12 cellular contexts compared by ENCODE assay signal in genomic region chr7:37181550-37181932, GRCh38.
DNase-seq lines count a peak whose midpoint lies in the region; ATAC-seq, FAIRE-seq and TF ChIP-seq lines count a peak whose summit lies in the region.
"Had no signal": no experiment of that assay in that cellular context is flagged by ENCODE, and none has a peak within 500 bp of the region (broad histone marks: within the 10 kb centered on the region; RNA-seq: fewer than 3 reads in every experiment).

No MANE protein-coding gene starts in this region.

- H3K14ac ChIP-seq in IMR-90 (replicated peaks; ENCODE audit: low read depth, low read length) (no peak overlapping the region), H1 (ENCODE audit: insufficient read length) (no peak overlapping the region)

- H4K8ac ChIP-seq in IMR-90 (ENCODE audit: low read depth in 2 of 2, low read length in 2 of 2) (no peak overlapping the region), H1 (ENCODE audit: extremely low read depth, insufficient read depth, low read length) (no peak overlapping the region)

- H3K4me1 Mint-ChIP-seq in activated CD4-positive, alpha-beta T cell treated with anti-CD3 and anti-CD28 coated beads, Interleukin-2, amount 10 ng/mL, durations not matched to agents 24 days and 14 days = peaks cover 13% of the 10 kb centered on the region

- H3K23ac ChIP-seq in IMR-90 (ENCODE audit: low read depth, low read length) (no peak overlapping the region), H1 (ENCODE audit: insufficient read length) (no peak overlapping the region)

- H3K79me2 ChIP-seq in H1 (ENCODE audit: control insufficient read depth in 1 of 2, insufficient read depth in 2 of 2, low read length in 2 of 2) = no peaks in the 10 kb centered on the region

- H3K56ac ChIP-seq in IMR-90 (ENCODE audit: extremely low read depth, insufficient read depth, low read length) (no peak overlapping the region), H1 (replicated peaks; ENCODE audit: insufficient read length, low read depth, low read length) (no peak overlapping the region)

- no peaks in the 10 kb centered on the region for H3K9me3 ChIP-seq in IMR-90 (ENCODE audit: control insufficient read depth, insufficient read depth, low read length)
- H3K9me3 ChIP-seq in H1 (ENCODE audit: insufficient read depth in 2 of 2, low read depth in 1 of 2, low read length in 1 of 2) = no peaks in the 10 kb centered on the region
- H3K9me3 ChIP-seq: SJSA1 had no signal

- H4K20me1 ChIP-seq in IMR-90 (ENCODE audit: insufficient read depth, low read length) = no peaks in the 10 kb centered on the region
- no peaks in the 10 kb centered on the region for H4K20me1 ChIP-seq in H1 (replicated peaks in 1 of 2; ENCODE audit: control insufficient read depth in 1 of 2, insufficient read depth in 2 of 2, low read length in 2 of 2)

- H2BK12ac ChIP-seq in H1 (ENCODE audit: low read depth, low read length) = no peak overlapping the region

- peaks cover 2% of the 10 kb centered on the region; the same call in 1 of the 2 replicates for H3K27me3 ChIP-seq in IMR-90 (ENCODE audit: control insufficient read depth, insufficient read depth, low read length)
- H3K27me3 ChIP-seq in H1 (replicated peaks in 1 of 4; ENCODE audit: control insufficient read depth in 3 of 4, extremely low read depth in 1 of 4, insufficient read depth in 3 of 4, low read length in 3 of 4) = no peaks in the 10 kb centered on the region

- H2BK5ac ChIP-seq in IMR-90 (ENCODE audit: low read depth, low read length, poor library complexity, severe bottlenecking) (no peak overlapping the region), H1 (ENCODE audit: low read depth, low read length) (no peak overlapping the region)

- CTCF ChIA-PET in IMR-90 (lab: Yijun Ruan, JAX) = interaction anchor here (0.7 to 3.5 kb wide), 23 partner anchors 9 to 510 kb away, joined by 3 to 104 read pairs (median 4); no protein-coding TSS in a partner anchor
- CTCF ChIA-PET in H1 (lab: Charles Lee; ENCODE audit: partially characterized antibody) = interaction anchor here (0.6 to 3.4 kb wide), 57 partner anchors 8 to 740 kb away, joined by 3 to 48 read pairs (median 4); no protein-coding TSS in a partner anchor

- H2AK5ac ChIP-seq in IMR-90 (ENCODE audit: low read depth, low read length) (no peak overlapping the region), H1 (ENCODE audit: low read depth, low read length) (no peak overlapping the region)

- H3K9me3 Mint-ChIP-seq in activated CD4-positive, alpha-beta T cell treated with anti-CD3 and anti-CD28 coated beads, Interleukin-2, amount 10 ng/mL, durations not matched to agents 24 days and 14 days = peaks cover 3% of the 10 kb centered on the region
- H3K9me3 Mint-ChIP-seq: CD4-positive, alpha-beta memory T cell had no signal

- H3K27ac ChIP-seq in IMR-90 (ENCODE audit: insufficient read depth, low read length) (no peak overlapping the region), H1 (ENCODE audit: low read depth, low read length) (no peak overlapping the region)
- H3K27ac ChIP-seq: SJSA1 had no signal

- no peaks in the 10 kb centered on the region for H3K27me3 Mint-ChIP-seq in activated CD4-positive, alpha-beta T cell treated with anti-CD3 and anti-CD28 coated beads, Interleukin-2, amount 10 ng/mL, durations not matched to agents 24 days and 14 days
- H3K27me3 Mint-ChIP-seq: CD4-positive, alpha-beta memory T cell had no signal

- H3K36me3 ChIP-seq in IMR-90 (ENCODE audit: control insufficient read depth, insufficient read depth, low read length) (no peaks in the 10 kb centered on the region), H1 (ENCODE audit: control insufficient read depth in 2 of 4, insufficient read depth in 4 of 4, low read length in 3 of 4) (no peaks in the 10 kb centered on the region)
- H3K36me3 ChIP-seq: SJSA1 had no signal

- H3K4me3 ChIP-seq in IMR-90 (ENCODE audit: insufficient read depth, low read depth, low read length) = no peak overlapping the region
- H3K4me3 ChIP-seq in H1 (ENCODE audit: extremely low read depth in 1 of 4, insufficient read depth in 2 of 4, low read depth in 3 of 4, low read length in 4 of 4) = no peak overlapping the region
- H3K4me3 ChIP-seq: SJSA1 had no signal

- H2BK15ac ChIP-seq in IMR-90 (ENCODE audit: low read depth, low read length) (no peak overlapping the region), H1 (ENCODE audit: low read length) (no peak overlapping the region)

- H2BK20ac ChIP-seq in IMR-90 (ENCODE audit: low read depth, low read length) = no peak overlapping the region
- H2BK20ac ChIP-seq in H1 (ENCODE audit: low read length) = no peak overlapping the region

- POLR2A ChIA-PET in IMR-90 (lab: Charles Lee; ENCODE audit: unreplicated experiment) = no interaction called here
- POLR2A ChIA-PET in H1 (lab: Charles Lee; ENCODE audit: partially characterized antibody) = no interaction called here

- H3K79me1 ChIP-seq in IMR-90 (ENCODE audit: low read depth in 1 of 2, low read length in 2 of 2) (no peaks in the 10 kb centered on the region), H1 (ENCODE audit: low read depth, low read length) (no peaks in the 10 kb centered on the region)

- H3K27ac Mint-ChIP-seq in activated CD4-positive, alpha-beta T cell treated with anti-CD3 and anti-CD28 coated beads, Interleukin-2, amount 10 ng/mL, durations not matched to agents 24 days and 14 days = no peak overlapping the region

- dilution Hi-C loops in IMR-90 (cut with HindIII; ENCODE audit: low sequenced_read_pairs, unreplicated experiment) = no loop called here

- intact Hi-C loops in activated CD4-positive, alpha-beta T cell treated with anti-CD3 and anti-CD28 coated beads, Interleukin-2, amount 10 ng/mL, durations not matched to agents 24 days and 14 days (cut with micrococcal nuclease) = loop anchor here (5.0 to 10.0 kb wide), 3 partner anchors 154 to 577 kb away; no protein-coding TSS in a partner anchor
- intact Hi-C loops in IMR-90 (cut with micrococcal nuclease) = loop anchor here (5.0 kb wide), 2 partner anchors 74 to 509 kb away; no protein-coding TSS in a partner anchor

- in situ Hi-C loops in IMR-90 (cut with MboI; ENCODE audit: low sequenced_read_pairs) = loop anchor here (5.0 to 25.0 kb wide), 2 partner anchors 194 to 494 kb away; no protein-coding TSS in a partner anchor

- no peak overlapping the region for H3K4me2 ChIP-seq in IMR-90 (ENCODE audit: low read depth, low read length)
- no peak overlapping the region; a peak in 1 of 4 replicates for H3K4me2 ChIP-seq in H1 (ENCODE audit: insufficient read depth in 1 of 2, low read depth in 2 of 2, low read length in 2 of 2)

- H4K5ac ChIP-seq in IMR-90 (ENCODE audit: low read depth, low read length) = no peak overlapping the region
- H4K5ac ChIP-seq in H1 (ENCODE audit: insufficient read length, low read depth, low read length) = no peak overlapping the region

- H3K18ac ChIP-seq in IMR-90 (ENCODE audit: low read depth, low read length) = no peak overlapping the region
- H3K18ac ChIP-seq in H1 (ENCODE audit: extremely low read depth, low read length) = no peak overlapping the region

- H3K23me2 ChIP-seq in H1 (ENCODE audit: low read depth, low read length) = no peaks in the 10 kb centered on the region

- no peaks in the 10 kb centered on the region for H3K4me1 ChIP-seq in IMR-90 (ENCODE audit: control insufficient read depth, insufficient read depth, low read length)
- no peaks in the 10 kb centered on the region; a peak in 2 of 7 replicates for H3K4me1 ChIP-seq in H1 (replicated peaks in 1 of 4; ENCODE audit: control insufficient read depth in 3 of 4, insufficient read depth in 4 of 4, low read length in 3 of 4)
- H3K4me1 ChIP-seq: SJSA1 had no signal

- H3K4ac ChIP-seq in IMR-90 (ENCODE audit: low read depth, low read length) = no peak overlapping the region
- H3K4ac ChIP-seq in H1 (replicated peaks; ENCODE audit: insufficient read length, low read depth, low read length) = no peak overlapping the region

- no peak overlapping the region for H3K9ac ChIP-seq in IMR-90 (ENCODE audit: low read depth, low read length)
- H3K9ac ChIP-seq in H1 (replicated peaks in 1 of 4; ENCODE audit: extremely low read depth in 1 of 4, low read depth in 3 of 4, low read length in 3 of 4) = no peak overlapping the region

- H2BK120ac ChIP-seq in IMR-90 (ENCODE audit: low read depth, low read length) (no peak overlapping the region), H1 (replicated peaks; ENCODE audit: low read depth, low read length) (no peak overlapping the region)

- no TSS peak for BruUV-seq in IMR-90 (replicated peaks; lab: Mats Ljungman, UMichigan)

- TF ChIP-seq POLR2A in IMR-90 (IDR thresholded peaks at IDR 0.05; ENCODE audit: low read depth, low read length) (no peak), H1 (IDR thresholded peaks at IDR 0.05; ENCODE audit: control extremely low read depth in 1 of 2, low read depth in 2 of 2, low read length in 2 of 2) (no peak)

- H4K91ac ChIP-seq in IMR-90 (ENCODE audit: insufficient read depth, low read depth, low read length) = no peak overlapping the region
- H4K91ac ChIP-seq in H1 (replicated peaks; ENCODE audit: insufficient read length, low read length) = no peak overlapping the region

- no peaks in the 10 kb centered on the region for H3K9me1 ChIP-seq in IMR-90 (ENCODE audit: insufficient read depth, low read length)

- peak; percentile 43 for DNase-seq in activated CD4-positive, alpha-beta T cell treated with anti-CD3 and anti-CD28 coated beads, Interleukin-2, amount 10 ng/mL, durations not matched to agents 24 days and 14 days
- DNase-seq in activated CD4-positive, alpha-beta T cell treated with anti-CD3 and anti-CD28 coated beads for 4 hours = no peak
- DNase-seq in IMR-90 (no peak), H1 (ENCODE audit: low read depth in 1 of 2, low spot score in 2 of 2) (no peak), omental fat pad (ENCODE audit: low spot score) (no peak), HuH-7 (ENCODE audit: low spot score) (no peak)
- no peak for DNase-seq in stimulated activated CD4-positive, alpha-beta T cell treated with anti-CD3 and anti-CD28 coated beads, Interleukin-12 subunit alpha, Interleukin-12 subunit beta, amount 100 ng/mL, for 4 hours
- DNase-seq: 8988T, DMS79 had no signal

- no peak overlapping the region for H3K4me3 Mint-ChIP-seq in activated CD4-positive, alpha-beta T cell treated with anti-CD3 and anti-CD28 coated beads, Interleukin-2, amount 10 ng/mL, durations not matched to agents 24 days and 14 days
- H3K4me3 Mint-ChIP-seq: CD4-positive, alpha-beta memory T cell had no signal

- ATAC-seq in IMR-90 (ENCODE audit: low read depth) (peak; percentile 22), omental fat pad (ENCODE audit: low FRiP score) (peak; percentile 9), GM18511 (IDR thresholded peaks at IDR 0.05; ENCODE audit: unreplicated experiment) (no peak)

- no peak overlapping the region for H2AFZ ChIP-seq in IMR-90 (replicated peaks; ENCODE audit: low read length, poor library complexity)
- no peak overlapping the region for H2AFZ ChIP-seq in H1 (ENCODE audit: low read length)

- H3K36me3 Mint-ChIP-seq in activated CD4-positive, alpha-beta T cell treated with anti-CD3 and anti-CD28 coated beads, Interleukin-2, amount 10 ng/mL, durations not matched to agents 24 days and 14 days (ENCODE audit: low read depth) = peaks cover 24% of the 10 kb centered on the region

- FAIRE-seq in H1 (lab: Jason Lieb, UNC) = peak; percentile 13

- TF ChIP-seq RAD21 in IMR-90 (IDR thresholded peaks at IDR 0.05; ENCODE audit: low read length) (no peak), H1 (IDR thresholded peaks at IDR 0.05 in 1 of 2, conservative IDR thresholded peaks at IDR 0.05 in 1 of 2; ENCODE audit: low read depth in 2 of 2, low read length in 2 of 2) (no peak)

- no peak overlapping the region for H2AK9ac ChIP-seq in IMR-90 (replicated peaks; ENCODE audit: low read depth, low read length, poor library complexity)

- TF ChIP-seq CTCF in IMR-90 (conservative IDR thresholded peaks at IDR 0.05; ENCODE audit: low read depth, low read length) (no peak), H1 (IDR thresholded peaks at IDR 0.05; ENCODE audit: control extremely low read depth in 1 of 3, insufficient read depth in 1 of 3, low read depth in 1 of 3, low read length in 3 of 3) (no peak), omental fat pad (IDR thresholded peaks at IDR 0.05) (no peak)

- TF ChIP-seq EP300 in H1 (IDR thresholded peaks at IDR 0.05; ENCODE audit: borderline replicate concordance in 1 of 2, low read depth in 2 of 2, low read length in 2 of 2) = no peak
